14 cellular contexts compared by ENCODE assay signal in the genomic region with DNA sequence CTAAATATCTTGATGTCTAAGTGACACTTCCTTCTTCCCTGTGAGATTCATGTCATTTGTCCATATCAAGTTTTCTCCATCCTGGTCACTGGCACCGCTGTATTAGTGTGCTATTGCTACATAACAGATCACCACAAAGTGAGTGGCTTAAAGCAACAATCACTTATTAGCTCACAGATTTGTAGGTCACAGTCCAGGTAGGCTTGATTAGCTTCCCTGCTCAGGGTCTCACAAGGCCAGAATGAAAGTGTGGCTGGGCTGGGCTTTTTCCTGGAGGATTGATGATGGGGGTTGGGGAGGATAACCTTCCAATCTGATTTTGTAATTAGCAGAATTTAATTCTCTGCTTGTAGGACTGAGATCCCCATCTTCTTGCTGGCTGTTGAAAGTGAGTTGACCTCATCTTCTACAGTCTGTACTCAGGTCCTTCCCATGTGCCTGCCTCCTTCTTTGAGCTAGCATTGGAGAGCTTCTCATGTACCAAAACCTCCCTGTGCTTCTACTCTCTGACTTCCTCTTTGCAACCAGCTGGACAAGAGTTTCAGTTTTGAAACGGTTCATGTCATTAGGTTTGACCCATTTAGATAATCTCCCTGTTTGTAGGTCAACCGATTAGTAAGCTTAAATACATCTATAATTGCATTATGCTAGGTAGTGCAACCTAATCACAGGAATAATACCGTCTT.
DNase-seq lines count a peak whose midpoint lies in the region; ATAC-seq and TF ChIP-seq lines count a peak whose summit lies in the region.
"Had no signal": no experiment of that assay in that cellular context is flagged by ENCODE, and none has a peak within 500 bp of the region (broad histone marks: within the 10 kb centered on the region; RNA-seq: fewer than 3 reads in every experiment).

No MANE protein-coding gene starts in this region.

- H3K9me3 Mint-ChIP-seq in T-helper 2 cell treated with Interferon-gamma antibody and Interleukin-4, amounts not matched to agents 5 μg/mL and 100 μg/mL, for 36 hours, result no peaks in the 10 kb centered on the region

- TF ChIP-seq POLR2A in GM18505 (IDR thresholded peaks at IDR 0.05; ENCODE audit: borderline replicate concordance, extremely low read depth, insufficient read depth, insufficient read length), result no peak

- DNase-seq in stimulated activated CD4-positive, alpha-beta T cell treated with anti-CD3 and anti-CD28 coated beads, Interleukin-4, amount 100 ng/mL, for 4 hours, result no peak
- no peak for DNase-seq in activated CD4-positive, alpha-beta T cell treated with anti-CD3 and anti-CD28 coated beads, Interleukin-2, amount 50 U/mL, for 48 hours
- DNase-seq in T-helper 2 cell treated with Interferon-gamma antibody and Interleukin-4, amounts not matched to agents 5 μg/mL and 100 μg/mL, for 36 hours (ENCODE audit: low spot score), result no peak
- no peak for DNase-seq in ACHN
- DNase-seq: activated CD8-positive, alpha-beta memory T cell treated with anti-CD3 and anti-CD28 coated beads, Interleukin-2, amount 50 U/mL, for 48 hours; GDM1; HFFc6; midbrain; T-helper 1 cell; upper lobe of left lung had no signal

- in situ Hi-C loops in ACHN (cut with HindIII; ENCODE audit: low pct_ligation_motif_present, low pct_unique_long_range_greater_than_20kb, low sequenced_read_pairs), result no loop called here

- peak; percentile 96 for ATAC-seq in GM18505 (IDR thresholded peaks at IDR 0.05; ENCODE audit: unreplicated experiment)
- ATAC-seq in GM19455 (IDR thresholded peaks at IDR 0.05; ENCODE audit: unreplicated experiment), result peak; percentile 81
- ATAC-seq in HG02885 (IDR thresholded peaks at IDR 0.05; ENCODE audit: poor library complexity, unreplicated experiment), result peak; percentile 76
- peak; percentile 88 for ATAC-seq in HG03565 (IDR thresholded peaks at IDR 0.05; ENCODE audit: unreplicated experiment)

- no peak overlapping the region for H3K4me3 Mint-ChIP-seq in T-helper 2 cell treated with Interferon-gamma antibody and Interleukin-4, amounts not matched to agents 5 μg/mL and 100 μg/mL, for 36 hours
- H3K4me3 Mint-ChIP-seq: HFFc6 had no signal

- H3K27me3 Mint-ChIP-seq in T-helper 2 cell treated with Interferon-gamma antibody and Interleukin-4, amounts not matched to agents 5 μg/mL and 100 μg/mL, for 36 hours (ENCODE audit: low read depth), result peaks cover 16% of the 10 kb centered on the region

- H3K36me3 Mint-ChIP-seq in T-helper 2 cell treated with Interferon-gamma antibody and Interleukin-4, amounts not matched to agents 5 μg/mL and 100 μg/mL, for 36 hours (ENCODE audit: low read depth), result no peaks in the 10 kb centered on the region

- H3K27ac Mint-ChIP-seq in T-helper 2 cell treated with Interferon-gamma antibody and Interleukin-4, amounts not matched to agents 5 μg/mL and 100 μg/mL, for 36 hours, result no peak overlapping the region
- H3K27ac Mint-ChIP-seq: HFFc6 had no signal

- H3K4me1 Mint-ChIP-seq in T-helper 2 cell treated with Interferon-gamma antibody and Interleukin-4, amounts not matched to agents 5 μg/mL and 100 μg/mL, for 36 hours (ENCODE audit: low read depth), result peaks cover 2% of the 10 kb centered on the region
